Comparison of ENCODE assay signal across 14 cellular contexts in genomic region chr22:32649515-32650200, GRCh38.
DNase-seq lines count a peak whose midpoint lies in the region; ATAC-seq and TF ChIP-seq lines count a peak whose summit lies in the region.
"Had no signal": no experiment of that assay in that cellular context is flagged by ENCODE, and none has a peak within 500 bp of the region (broad histone marks: within the 10 kb centered on the region; RNA-seq: fewer than 3 reads in every experiment).

No MANE protein-coding gene starts in this region.

- H3K9me3 ChIP-seq in lower lobe of right lung (no peaks in the 10 kb centered on the region), vagina (no peaks in the 10 kb centered on the region)
- H3K9me3 ChIP-seq: BE2C had no signal

- H3K4me3 Mint-ChIP-seq in activated T-cell treated with anti-CD3 and anti-CD28 coated beads, Interleukin-2, amount 50 U/mL, for 72 hours: no peak overlapping the region
- no peak overlapping the region for H3K4me3 Mint-ChIP-seq in activated T-helper 1 cell treated with anti-CD3 and anti-CD28 coated beads, Interleukin-12 subunit alpha, Interleukin-12 subunit beta, Interleukin-2, Interleukin-4 antibody, amounts not matched to agents 30 ng/mL and 10 ng/mL and 1 ng/mL, durations not matched to agents 14 hours and 24 hours and 36 hours
- H3K4me3 Mint-ChIP-seq: activated CD4-positive, alpha-beta T cell treated with anti-CD3 and anti-CD28 coated beads, Interleukin-2, amount 10 ng/mL, durations not matched to agents 24 days and 14 days had no signal

- TF ChIP-seq CTCF in lower lobe of right lung (IDR thresholded peaks at IDR 0.05) (no peak), vagina (IDR thresholded peaks at IDR 0.05) (no peak)

- H3K4me3 ChIP-seq in lower lobe of right lung: no peak overlapping the region
- no peak overlapping the region for H3K4me3 ChIP-seq in vagina
- H3K4me3 ChIP-seq: GM12878 had no signal

- H3K36me3 Mint-ChIP-seq in activated T-cell treated with anti-CD3 and anti-CD28 coated beads, Interleukin-2, amount 50 U/mL, for 72 hours (ENCODE audit: insufficient read depth in 2 of 2): peaks cover 2 to 3% of the 10 kb centered on the region in 2 donors
- H3K36me3 Mint-ChIP-seq in activated T-helper 1 cell treated with anti-CD3 and anti-CD28 coated beads, Interleukin-12 subunit alpha, Interleukin-12 subunit beta, Interleukin-2, Interleukin-4 antibody, amounts not matched to agents 30 ng/mL and 10 ng/mL and 1 ng/mL, durations not matched to agents 14 hours and 24 hours and 36 hours (ENCODE audit: low read depth): no peaks in the 10 kb centered on the region

- no peaks in the 10 kb centered on the region for H3K27me3 Mint-ChIP-seq in activated T-cell treated with anti-CD3 and anti-CD28 coated beads, Interleukin-2, amount 50 U/mL, for 72 hours (ENCODE audit: low read depth)
- no peaks in the 10 kb centered on the region for H3K27me3 Mint-ChIP-seq in activated T-helper 1 cell treated with anti-CD3 and anti-CD28 coated beads, Interleukin-12 subunit alpha, Interleukin-12 subunit beta, Interleukin-2, Interleukin-4 antibody, amounts not matched to agents 30 ng/mL and 10 ng/mL and 1 ng/mL, durations not matched to agents 14 hours and 24 hours and 36 hours (ENCODE audit: insufficient read depth)

- H3K27ac ChIP-seq in lower lobe of right lung: no peak overlapping the region
- peak overlapping the region; percentile 87 for H3K27ac ChIP-seq in vagina
- H3K27ac ChIP-seq: RWPE1 had no signal

- TF ChIP-seq POLR2A in vagina (IDR thresholded peaks at IDR 0.05): no peak

- DNase-seq in Right ventricle myocardium inferior (ENCODE audit: missing footprints) (no peak), cardiac septum (ENCODE audit: low spot score) (no peak), lower lobe of right lung (no peak), vagina (ENCODE audit: extremely low spot score in 2 of 2) (peak in 1 of 2 donors; percentile 98), AML-193 (lab: John Stamatoyannopoulos, UW) (no peak), NCI-H446 treated with DMSO at 0.1 percent for 48 hours (lab: John Stamatoyannopoulos, UW) (no peak)
- peak; percentile 34 to 49 for DNase-seq in activated T-cell treated with anti-CD3 and anti-CD28 coated beads, Interleukin-2, amount 50 U/mL, for 72 hours
- DNase-seq in activated T-helper 1 cell treated with anti-CD3 and anti-CD28 coated beads, Interleukin-12 subunit alpha, Interleukin-12 subunit beta, Interleukin-2, Interleukin-4 antibody, amounts not matched to agents 30 ng/mL and 10 ng/mL and 1 ng/mL, durations not matched to agents 14 hours and 24 hours and 36 hours (ENCODE audit: low spot score): no peak
- DNase-seq: activated CD4-positive, alpha-beta T cell treated with anti-CD3 and anti-CD28 coated beads, Interleukin-2, amount 10 ng/mL, durations not matched to agents 24 days and 14 days; BE2C; midbrain; NCI-H1105 had no signal

- no peak overlapping the region for H3K27ac Mint-ChIP-seq in activated T-cell treated with anti-CD3 and anti-CD28 coated beads, Interleukin-2, amount 50 U/mL, for 72 hours
- H3K27ac Mint-ChIP-seq in activated T-helper 1 cell treated with anti-CD3 and anti-CD28 coated beads, Interleukin-12 subunit alpha, Interleukin-12 subunit beta, Interleukin-2, Interleukin-4 antibody, amounts not matched to agents 30 ng/mL and 10 ng/mL and 1 ng/mL, durations not matched to agents 14 hours and 24 hours and 36 hours: no peak overlapping the region
- H3K27ac Mint-ChIP-seq: activated CD4-positive, alpha-beta T cell treated with anti-CD3 and anti-CD28 coated beads, Interleukin-2, amount 10 ng/mL, durations not matched to agents 24 days and 14 days had no signal

- peaks cover 0 to 2% of the 10 kb centered on the region in 2 donors for H3K9me3 Mint-ChIP-seq in activated T-cell treated with anti-CD3 and anti-CD28 coated beads, Interleukin-2, amount 50 U/mL, for 72 hours
- H3K9me3 Mint-ChIP-seq in activated T-helper 1 cell treated with anti-CD3 and anti-CD28 coated beads, Interleukin-12 subunit alpha, Interleukin-12 subunit beta, Interleukin-2, Interleukin-4 antibody, amounts not matched to agents 30 ng/mL and 10 ng/mL and 1 ng/mL, durations not matched to agents 14 hours and 24 hours and 36 hours: no peaks in the 10 kb centered on the region

- H3K4me1 ChIP-seq in lower lobe of right lung (peaks cover 6% of the 10 kb centered on the region), vagina (peaks cover 21% of the 10 kb centered on the region)
- H3K4me1 ChIP-seq: BE2C had no signal

- ATAC-seq in Right ventricle myocardium inferior (peak; percentile 47), lower lobe of right lung (peak; percentile 28 to 46)
- ATAC-seq in activated T-cell treated with anti-CD3 and anti-CD28 coated beads, Interleukin-2, amount 50 U/mL, for 72 hours (replicated peaks in 1 of 2): peak; percentile 74 to 77
- ATAC-seq: GM12878 had no signal

- H3K4me1 Mint-ChIP-seq in activated T-cell treated with anti-CD3 and anti-CD28 coated beads, Interleukin-2, amount 50 U/mL, for 72 hours (ENCODE audit: low read depth): peaks cover 32% of the 10 kb centered on the region
- peaks cover 4% of the 10 kb centered on the region for H3K4me1 Mint-ChIP-seq in activated T-helper 1 cell treated with anti-CD3 and anti-CD28 coated beads, Interleukin-12 subunit alpha, Interleukin-12 subunit beta, Interleukin-2, Interleukin-4 antibody, amounts not matched to agents 30 ng/mL and 10 ng/mL and 1 ng/mL, durations not matched to agents 14 hours and 24 hours and 36 hours (ENCODE audit: low read depth)

- intact Hi-C loops in Right ventricle myocardium inferior (cut with DNase I) (no loop called here), cardiac septum (cut with DNase I) (loop anchor here (5.0 kb wide), 1 partner anchor 117 kb away; no protein-coding TSS in a partner anchor), lower lobe of right lung (cut with DNase I) (no loop called here), vagina (cut with DNase I) (loop anchor here (10.0 kb wide), 1 partner anchor 145 kb away; no protein-coding TSS in a partner anchor)
- intact Hi-C loops in activated T-helper 1 cell treated with anti-CD3 and anti-CD28 coated beads, Interleukin-12 subunit alpha, Interleukin-12 subunit beta, Interleukin-2, Interleukin-4 antibody, amounts not matched to agents 30 ng/mL and 10 ng/mL and 1 ng/mL, durations not matched to agents 14 hours and 24 hours and 36 hours (cut with micrococcal nuclease): no loop called here

- H3K27me3 ChIP-seq in lower lobe of right lung (ENCODE audit: low read depth): no peaks in the 10 kb centered on the region
- H3K27me3 ChIP-seq in vagina: no peaks in the 10 kb centered on the region

- H3K36me3 ChIP-seq in lower lobe of right lung: no peaks in the 10 kb centered on the region
- no peaks in the 10 kb centered on the region for H3K36me3 ChIP-seq in vagina
- H3K36me3 ChIP-seq: BE2C had no signal

Comparison
In these comparisons a context has a peak if more than half of its experiments do, and no peak if none do; other contexts are left out.
1. intact Hi-C loops: an anchor here in cardiac septum (5.0 kb wide) and vagina (10.0 kb wide); none called in Right ventricle myocardium inferior, lower lobe of right lung and activated T-helper 1 cell treated with anti-CD3 and anti-CD28 coated beads, Interleukin-12 subunit alpha, Interleukin-12 subunit beta, Interleukin-2, Interleukin-4 antibody, amounts not matched to agents 30 ng/mL and 10 ng/mL and 1 ng/mL, durations not matched to agents 14 hours and 24 hours and 36 hours.
2. DNase-seq: peak in activated T-cell treated with anti-CD3 and anti-CD28 coated beads, Interleukin-2, amount 50 U/mL, for 72 hours (2 of 2); none in Right ventricle myocardium inferior (single experiment), cardiac septum (single experiment), lower lobe of right lung (single experiment), AML-193 (0 of 2), activated T-helper 1 cell treated with anti-CD3 and anti-CD28 coated beads, Interleukin-12 subunit alpha, Interleukin-12 subunit beta, Interleukin-2, Interleukin-4 antibody, amounts not matched to agents 30 ng/mL and 10 ng/mL and 1 ng/mL, durations not matched to agents 14 hours and 24 hours and 36 hours (single experiment) and NCI-H446 treated with DMSO at 0.1 percent for 48 hours (single experiment).
3. Peak in every context shown above with its lines, with median percentiles within 50 percentile points of each other: ATAC-seq.